ENCODE assay signal across 1 cellular context in genomic region chr1:180201451-180202200, GRCh38.
TF ChIP-seq lines count a peak whose summit lies in the region.

No MANE protein-coding gene starts in this region.

TF ChIP-seq in IMR-90, 13 proteins besides CTCF, POLR2A, EP300 and RAD21:
- TF ChIP-seq MAZ (IDR thresholded peaks at IDR 0.05; ENCODE audit: borderline replicate concordance, low read depth, low read length) (no peak), BHLHE40 (IDR thresholded peaks at IDR 0.05; ENCODE audit: low read depth, low read length) (no peak), FOS (IDR thresholded peaks at IDR 0.05; ENCODE audit: low read depth, low read length) (no peak), RCOR1 (IDR thresholded peaks at IDR 0.05; ENCODE audit: insufficient replicate concordance, low read length) (no peak), RFX5 (IDR thresholded peaks at IDR 0.05; ENCODE audit: low read depth, low read length) (no peak), NFE2L2 (IDR thresholded peaks at IDR 0.05; ENCODE audit: low read depth, low read length) (no peak), MAFK (IDR thresholded peaks at IDR 0.05; ENCODE audit: low read depth, low read length) (no peak), ELK1 (IDR thresholded peaks at IDR 0.05; ENCODE audit: borderline replicate concordance, low read depth, low read length) (no peak), CHD1 (IDR thresholded peaks at IDR 0.05; ENCODE audit: low read depth, low read length) (no peak)
